In genomic region chr4:180563977-180564376, GRCh38 we compare ENCODE assay signal across 20 cellular contexts.
DNase-seq lines count a peak whose midpoint lies in the region; ATAC-seq, FAIRE-seq and TF ChIP-seq lines count a peak whose summit lies in the region.
"Had no signal": no experiment of that assay in that cellular context is flagged by ENCODE, and none has a peak within 500 bp of the region (broad histone marks: within the 10 kb centered on the region; RNA-seq: fewer than 3 reads in every experiment).

No MANE protein-coding gene starts in this region.

- H3K4me3 Mint-ChIP-seq in astrocyte (ENCODE audit: unreplicated experiment) (no peak overlapping the region), nephron (peak overlapping the region in 2 of 3 experiments; percentile 15 to 22)
- H3K4me3 Mint-ChIP-seq: CD4-positive, CD25-positive, alpha-beta regulatory T cell; H9 had no signal

- peak; percentile 46 for DNase-seq in Right ventricle myocardium inferior (ENCODE audit: missing footprints)
- DNase-seq in heart right ventricle: no peak
- no peak for DNase-seq in astrocyte (ENCODE audit: low read depth)
- DNase-seq in cerebellum (ENCODE audit: low spot score): no peak
- DNase-seq in NCI-H1694 (lab: John Stamatoyannopoulos, UW): no peak
- no peak for DNase-seq in tibial artery
- DNase-seq: CD4-positive, CD25-positive, alpha-beta regulatory T cell; DMS53; GM23248; H9; KBM-7; MG63; NCI-H2029 treated with DMSO at 0.1 percent for 48 hours; NCI-H526 treated with DMSO at 0.1 percent for 48 hours; SHP77 treated with DMSO at 0.1 percent for 48 hours had no signal

- no peaks in the 10 kb centered on the region for H3K9me3 ChIP-seq in heart right ventricle
- H3K9me3 ChIP-seq in astrocyte (ENCODE audit: insufficient read depth, low read depth, low read length): no peaks in the 10 kb centered on the region
- H3K9me3 ChIP-seq in tibial artery: no peaks in the 10 kb centered on the region
- H3K9me3 ChIP-seq: BLaER1, MG63 had no signal

- ATAC-seq in Right ventricle myocardium inferior (no peak), heart right ventricle (no peak)
- ATAC-seq: Panc1 had no signal

- peak overlapping the region; percentile 29 for H3K4me2 ChIP-seq in astrocyte (ENCODE audit: low read length)
- H3K4me2 ChIP-seq: BLaER1 had no signal

- no peaks in the 10 kb centered on the region for H3K36me3 ChIP-seq in heart right ventricle
- no peaks in the 10 kb centered on the region for H3K36me3 ChIP-seq in astrocyte (ENCODE audit: insufficient read depth, low read length)
- no peaks in the 10 kb centered on the region for H3K36me3 ChIP-seq in tibial artery
- H3K36me3 ChIP-seq: BLaER1, MG63 had no signal

- H3K79me2 ChIP-seq in astrocyte (ENCODE audit: insufficient read depth, low read length): no peaks in the 10 kb centered on the region

- no peak overlapping the region for H2AFZ ChIP-seq in astrocyte (ENCODE audit: low read depth, low read length)
- H2AFZ ChIP-seq: GM23248 had no signal

- TF ChIP-seq CTCF in heart right ventricle (IDR thresholded peaks at IDR 0.05) (no peak), astrocyte (IDR thresholded peaks at IDR 0.05; ENCODE audit: insufficient read depth, low read depth, low read length) (no peak), nephron (IDR thresholded peaks at IDR 0.05; ENCODE audit: unreplicated experiment in 3 of 3) (no peak), tibial artery (IDR thresholded peaks at IDR 0.05) (no peak)

- H3K27ac Mint-ChIP-seq in astrocyte (ENCODE audit: unreplicated experiment) (no peak overlapping the region), nephron (peak overlapping the region; percentile 20 to 75 (median 68))
- H3K27ac Mint-ChIP-seq: CD4-positive, CD25-positive, alpha-beta regulatory T cell had no signal

- H3K4me1 ChIP-seq in heart right ventricle: no peaks in the 10 kb centered on the region
- H3K4me1 ChIP-seq in astrocyte (ENCODE audit: insufficient read depth, low read length): no peaks in the 10 kb centered on the region
- H3K4me1 ChIP-seq in tibial artery: no peaks in the 10 kb centered on the region

- H3K4me1 Mint-ChIP-seq in astrocyte (ENCODE audit: low read depth, unreplicated experiment) (peaks cover 5% of the 10 kb centered on the region), nephron (peaks cover 18% of the 10 kb centered on the region)
- H3K4me1 Mint-ChIP-seq: CD4-positive, CD25-positive, alpha-beta regulatory T cell; H9 had no signal

- H3K9me3 Mint-ChIP-seq in astrocyte (ENCODE audit: unreplicated experiment) (peaks cover 1% of the 10 kb centered on the region), nephron (no peaks in the 10 kb centered on the region)

- 60 to 61% methylated on average over 4 of the region's 4 CpGs for WGBS in heart right ventricle, 2 donors

- no peak overlapping the region for H3K4me3 ChIP-seq in heart right ventricle
- H3K4me3 ChIP-seq in astrocyte (ENCODE audit: insufficient read depth, low read depth, low read length): no peak overlapping the region
- H3K4me3 ChIP-seq in tibial artery: no peak overlapping the region
- H3K4me3 ChIP-seq: BLaER1, GM23248, MG63 had no signal

- no peak for FAIRE-seq in astrocyte (lab: Jason Lieb, UNC)
- FAIRE-seq: HTR-8/SVneo had no signal

- H3K27me3 ChIP-seq in heart right ventricle: no peaks in the 10 kb centered on the region
- no peaks in the 10 kb centered on the region for H3K27me3 ChIP-seq in astrocyte (ENCODE audit: insufficient read depth, low read length)
- H3K27me3 ChIP-seq in tibial artery: no peaks in the 10 kb centered on the region
- H3K27me3 ChIP-seq: BLaER1, MG63 had no signal

- no peaks in the 10 kb centered on the region for H3K36me3 Mint-ChIP-seq in astrocyte (ENCODE audit: low read depth, unreplicated experiment)
- H3K36me3 Mint-ChIP-seq in nephron (ENCODE audit: low read depth): no peaks in the 10 kb centered on the region
- H3K36me3 Mint-ChIP-seq: CD4-positive, CD25-positive, alpha-beta regulatory T cell had no signal

- intact Hi-C loops in Right ventricle myocardium inferior (cut with DNase I): no loop called here
- intact Hi-C loops in heart right ventricle (cut with DNase I): no loop called here
- intact Hi-C loops in tibial artery (cut with DNase I; ENCODE audit: low total_unique reads): no loop called here

- H3K27me3 Mint-ChIP-seq in astrocyte (ENCODE audit: low read depth, unreplicated experiment) (no peaks in the 10 kb centered on the region), nephron (ENCODE audit: low read depth) (no peaks in the 10 kb centered on the region)
- H3K27me3 Mint-ChIP-seq: CD4-positive, CD25-positive, alpha-beta regulatory T cell had no signal

- no peaks in the 10 kb centered on the region for H4K20me1 ChIP-seq in astrocyte (ENCODE audit: insufficient read depth, low read length)
- H4K20me1 ChIP-seq: BLaER1 had no signal

- no peak overlapping the region for H3K9ac ChIP-seq in astrocyte (ENCODE audit: low read length)
- H3K9ac ChIP-seq: BLaER1, GM23248 had no signal

- H3K27ac ChIP-seq in heart right ventricle (no peak overlapping the region), astrocyte (ENCODE audit: low read depth, low read length) (no peak overlapping the region), tibial artery (no peak overlapping the region)
- H3K27ac ChIP-seq: BLaER1, GM23248, RWPE1 had no signal
